ENCODE assay signal across 17 cellular contexts in the genomic region with DNA sequence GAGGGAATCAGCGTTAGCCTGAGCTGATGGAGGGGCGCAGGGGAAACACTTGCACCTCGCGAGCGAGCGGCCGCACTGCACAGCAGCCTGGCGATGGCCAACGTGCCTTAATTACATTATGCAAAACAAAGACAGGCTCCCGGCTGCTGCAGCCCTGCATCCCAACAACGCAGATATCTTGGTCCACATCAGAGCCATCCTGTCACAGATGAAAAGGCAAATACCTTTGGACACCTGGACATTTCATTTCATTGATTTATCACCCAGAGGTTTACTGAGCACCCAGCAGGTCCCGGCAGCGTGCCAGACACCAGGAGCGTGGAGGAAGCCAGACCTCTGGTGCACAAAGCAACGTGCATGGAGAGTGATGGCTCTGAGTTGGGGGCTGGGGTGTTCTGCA.
DNase-seq lines count a peak whose midpoint lies in the region; ATAC-seq and TF ChIP-seq lines count a peak whose summit lies in the region.
"Had no signal": no experiment of that assay in that cellular context is flagged by ENCODE, and none has a peak within 500 bp of the region (broad histone marks: within the 10 kb centered on the region; RNA-seq: fewer than 3 reads in every experiment).

No MANE protein-coding gene starts in this region.

- no peak for TF ChIP-seq POLR2A in spleen (IDR thresholded peaks at IDR 0.05)

- H3K36me3 ChIP-seq in spleen = no peaks in the 10 kb centered on the region
- H3K36me3 ChIP-seq: BLaER1 had no signal

- peaks cover 0 to 52% (median 0%) of the 10 kb centered on the region in 7 donors for H3K27me3 ChIP-seq in spleen (replicated peaks in 1 of 7)
- H3K27me3 ChIP-seq: BLaER1 had no signal

- peak; percentile 15 for DNase-seq in NCI-H748 (lab: John Stamatoyannopoulos, UW; ENCODE audit: unreplicated experiment)
- DNase-seq in NCI-H748 treated with DMSO at 0.1 percent for 48 hours (lab: John Stamatoyannopoulos, UW) = no peak
- DNase-seq in NCI-H526 (lab: John Stamatoyannopoulos, UW) = peak; percentile 19 to 72
- peak; percentile 24 for DNase-seq in islet precursor cell
- DNase-seq in spleen = peak; percentile 33
- no peak for DNase-seq in H4 (ENCODE audit: low spot score)
- DNase-seq in HuH-7.5 (ENCODE audit: low spot score) = no peak
- no peak for DNase-seq in omental fat pad (ENCODE audit: low spot score)
- DNase-seq: CD8-positive, alpha-beta memory T cell; DMS 273 treated with DMSO at 0.1 percent for 48 hours; HCEC 1CT; NCI-H1436 treated with DMSO at 0.1 percent for 48 hours; NCI-H2107; NCI-H226; NCI-H82 had no signal

- 74 to 81% (median 78%) methylated on average over 15 of the region's 15 CpGs for WGBS in spleen, 5 donors

- intact Hi-C loops in spleen (cut with DNase I; ENCODE audit: low total_unique reads) = no loop called here

- TF ChIP-seq CTCF in spleen (IDR thresholded peaks at IDR 0.05 in 8 of 11, conservative IDR thresholded peaks at IDR 0.05 in 3 of 11) (no peak), omental fat pad (IDR thresholded peaks at IDR 0.05) (no peak)

- no peaks in the 10 kb centered on the region for H3K4me1 ChIP-seq in spleen
- H3K4me1 ChIP-seq: BLaER1 had no signal

- no peak overlapping the region for H3K27ac ChIP-seq in spleen
- H3K27ac ChIP-seq: 22Rv1, BLaER1 had no signal

- ATAC-seq in omental fat pad (ENCODE audit: low FRiP score) = no peak

- H3K4me3 ChIP-seq in spleen = no peak overlapping the region
- H3K4me3 ChIP-seq: BLaER1 had no signal

- H3K9me3 ChIP-seq in spleen = peaks cover 0 to 17% (median 0%) of the 10 kb centered on the region in 8 donors

Comparison
In these comparisons a context has a peak if more than half of its experiments do, and no peak if none do; other contexts are left out.
1. DNase-seq: peak in NCI-H748 (single experiment), NCI-H526 (2 of 2), islet precursor cell (single experiment) and spleen (single experiment); none in NCI-H748 treated with DMSO at 0.1 percent for 48 hours (single experiment), H4 (single experiment), HuH-7.5 (single experiment) and omental fat pad (single experiment).